ENCODE assay signal across 8 cellular contexts in the genomic region with DNA sequence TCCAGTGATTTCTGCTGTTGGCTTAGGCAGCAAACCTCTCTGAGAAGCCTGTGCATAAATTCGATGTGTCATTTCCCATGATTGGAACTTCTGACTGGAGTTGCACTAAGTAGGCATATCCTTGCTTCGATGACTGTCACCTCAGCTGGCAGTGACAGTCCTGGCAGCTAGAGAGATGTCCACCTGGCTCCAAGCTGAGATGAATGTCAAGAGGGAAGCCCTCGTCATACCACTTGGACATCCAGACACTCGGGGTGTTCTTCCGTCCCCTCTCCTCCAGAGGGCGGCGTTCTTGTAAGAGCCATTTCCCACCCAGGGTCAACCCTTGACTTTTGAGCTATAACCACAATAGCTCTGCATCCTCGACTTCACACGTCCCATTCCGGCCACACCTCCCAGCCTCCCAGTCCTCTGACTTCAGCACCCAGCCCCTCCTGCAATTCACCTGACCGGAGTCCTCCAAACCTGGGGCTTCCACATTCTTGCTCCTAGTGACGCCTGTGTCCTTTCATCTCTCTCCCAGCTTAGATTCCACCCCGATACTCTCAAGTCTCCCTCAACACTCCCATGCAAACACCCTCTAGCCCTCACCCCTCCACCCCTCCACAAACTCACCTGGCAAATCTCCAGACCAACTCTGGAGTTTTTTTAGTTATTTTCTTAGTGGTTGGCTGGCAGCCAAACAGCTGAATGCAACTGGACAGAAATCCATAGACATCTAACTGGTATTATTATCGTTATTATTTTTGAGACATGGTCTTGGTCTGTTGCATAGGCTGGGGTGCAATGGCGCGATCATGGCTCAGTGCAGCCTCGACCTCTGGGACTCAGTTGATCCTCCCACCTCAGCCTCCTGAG. TPM values are rescaled to one million over a fixed set of nuclear protein-coding genes. Genes with fewer than 3 reads are reported as not detected.
DNase-seq lines count a peak whose midpoint lies in the region; ATAC-seq, FAIRE-seq and TF ChIP-seq lines count a peak whose summit lies in the region.

No MANE protein-coding gene starts in this region.

- H3K9me3 ChIP-seq in Peyer's patch: no peaks in the 10 kb centered on the region
- no peaks in the 10 kb centered on the region for H3K9me3 ChIP-seq in liver (ENCODE audit: control insufficient read depth in 4 of 4, low read length in 3 of 4)

- no peak for TF ChIP-seq POLR2A in H54 (IDR thresholded peaks at IDR 0.05; ENCODE audit: low read depth, low read length)
- TF ChIP-seq POLR2A in Peyer's patch (IDR thresholded peaks at IDR 0.05): no peak

- ATAC-seq in activated naive CD8-positive, alpha-beta T cell treated with anti-CD3 and anti-CD28 coated beads, Interleukin-2, amount 10 ng/mL, durations not matched to agents 7 days and 5 days (ENCODE audit: low read depth): peak; percentile 53

- H3K4me1 Mint-ChIP-seq in activated naive CD8-positive, alpha-beta T cell treated with anti-CD3 and anti-CD28 coated beads, Interleukin-2, amount 10 ng/mL, durations not matched to agents 7 days and 5 days: peaks cover 70% of the 10 kb centered on the region

- POLR2A ChIA-PET in activated naive CD8-positive, alpha-beta T cell treated with anti-CD3 and anti-CD28 coated beads, Interleukin-2, amount 10 ng/mL, durations not matched to agents 7 days and 5 days (lab: Charles Lee): interaction anchor here (1.0 to 14.1 kb wide), 12 partner anchors 8 to 89 kb away, joined by 3 to 907 read pairs (median 12); a partner anchor contains a TSS

- H3K4me3 ChIP-seq in Peyer's patch: no peak overlapping the region
- H3K4me3 ChIP-seq in liver (ENCODE audit: low read depth in 1 of 3, low read length in 3 of 3): no peak overlapping the region

- peak overlapping the region; percentile 79 for H3K4me3 Mint-ChIP-seq in activated naive CD8-positive, alpha-beta T cell treated with anti-CD3 and anti-CD28 coated beads, Interleukin-2, amount 10 ng/mL, durations not matched to agents 7 days and 5 days

- WGBS in liver: 57% methylated on average over 17 of the region's 17 CpGs

- DNase-seq in CMK (ENCODE audit: low read depth) (peak; percentile 29), H54 (ENCODE audit: insufficient read length, low spot score) (peak; percentile 44), Peyer's patch (peak; percentile 50 to 83 (median 66)), KG1 (lab: John Stamatoyannopoulos, UW) (no peak), amygdala (lab: John Stamatoyannopoulos, UW) (no peak), epidermal melanocyte (ENCODE audit: insufficient read length, low spot score) (no peak)
- DNase-seq in activated naive CD8-positive, alpha-beta T cell treated with anti-CD3 and anti-CD28 coated beads, Interleukin-2, amount 10 ng/mL, durations not matched to agents 7 days and 5 days: peak; percentile 71

- no peak overlapping the region for H3K9ac ChIP-seq in liver (ENCODE audit: low read depth in 1 of 2, low read length in 2 of 2)

- H3K36me3 Mint-ChIP-seq in activated naive CD8-positive, alpha-beta T cell treated with anti-CD3 and anti-CD28 coated beads, Interleukin-2, amount 10 ng/mL, durations not matched to agents 7 days and 5 days: peaks cover 87% of the 10 kb centered on the region

- peaks cover 9% of the 10 kb centered on the region for H3K9me3 Mint-ChIP-seq in activated naive CD8-positive, alpha-beta T cell treated with anti-CD3 and anti-CD28 coated beads, Interleukin-2, amount 10 ng/mL, durations not matched to agents 7 days and 5 days

- H3K4me1 ChIP-seq in Peyer's patch (peaks cover 0 to 4% (median 0%) of the 10 kb centered on the region in 4 donors), liver (ENCODE audit: control insufficient read depth in 4 of 4, insufficient read depth in 4 of 4, low read length in 3 of 4) (no peaks in the 10 kb centered on the region)

- FAIRE-seq in H54 (lab: Jason Lieb, UNC): no peak

- H3K36me3 ChIP-seq in Peyer's patch: no peaks in the 10 kb centered on the region
- no peaks in the 10 kb centered on the region for H3K36me3 ChIP-seq in liver (ENCODE audit: control insufficient read depth in 4 of 4, insufficient read depth in 3 of 4, low read depth in 1 of 4, low read length in 3 of 4)

- H3K27me3 Mint-ChIP-seq in activated naive CD8-positive, alpha-beta T cell treated with anti-CD3 and anti-CD28 coated beads, Interleukin-2, amount 10 ng/mL, durations not matched to agents 7 days and 5 days: no peaks in the 10 kb centered on the region

- H3K27me3 ChIP-seq in Peyer's patch (no peaks in the 10 kb centered on the region), liver (ENCODE audit: control insufficient read depth in 4 of 4, insufficient read depth in 4 of 4, low read length in 3 of 4) (no peaks in the 10 kb centered on the region)

- TF ChIP-seq CTCF in Peyer's patch (IDR thresholded peaks at IDR 0.05) (peak in 4 of 6 experiments; percentile 39 to 58 (median 54)), liver (IDR thresholded peaks at IDR 0.05; ENCODE audit: low read depth, low read length, missing input control) (peak; percentile 20)

- H3K27ac Mint-ChIP-seq in activated naive CD8-positive, alpha-beta T cell treated with anti-CD3 and anti-CD28 coated beads, Interleukin-2, amount 10 ng/mL, durations not matched to agents 7 days and 5 days: peak overlapping the region; percentile 86

- TF ChIP-seq RAD21 in liver (IDR thresholded peaks at IDR 0.05): peak in 1 of 2 donors; percentile 30

- H3K27ac ChIP-seq in Peyer's patch: no peak overlapping the region
- no peak overlapping the region for H3K27ac ChIP-seq in liver (ENCODE audit: low read depth in 1 of 2, low read length in 2 of 2)

TF ChIP-seq in liver, 16 proteins besides CTCF, POLR2A, EP300 and RAD21:
- no peak for TF ChIP-seq GABPA (IDR thresholded peaks at IDR 0.05 in 1 of 2, conservative IDR thresholded peaks at IDR 0.05 in 1 of 2)

RNA-seq across cellular contexts. Expression of a gene that starts 17.4 kb away (rescaled TPM):
- not detected for total RNA-seq in Peyer's patch
- total RNA-seq in activated naive CD8-positive, alpha-beta T cell treated with anti-CD3 and anti-CD28 coated beads, Interleukin-2, amount 10 ng/mL, durations not matched to agents 7 days and 5 days: 10 to 100 TPM; 37.3 to 41.8 TPM
- total RNA-seq in liver: not detected
- not detected for polyA plus RNA-seq in liver

Comparison
In these comparisons a context has a peak if more than half of its experiments do, and no peak if none do; other contexts are left out.
1. DNase-seq: peak in CMK (single experiment), H54 (single experiment), Peyer's patch (3 of 3) and activated naive CD8-positive, alpha-beta T cell treated with anti-CD3 and anti-CD28 coated beads, Interleukin-2, amount 10 ng/mL, durations not matched to agents 7 days and 5 days (single experiment); none in KG1 (single experiment), amygdala (0 of 56) and epidermal melanocyte (single experiment).
2. RNA of a gene that starts 17.4 kb away (total RNA-seq): 37.3 to 41.8 TPM in activated naive CD8-positive, alpha-beta T cell treated with anti-CD3 and anti-CD28 coated beads, Interleukin-2, amount 10 ng/mL, durations not matched to agents 7 days and 5 days; not detected in Peyer's patch and not detected in liver; every median in the first group is over 10 times any median in the second.